Comparison of ENCODE assay signal across 30 cellular contexts in the genomic region with DNA sequence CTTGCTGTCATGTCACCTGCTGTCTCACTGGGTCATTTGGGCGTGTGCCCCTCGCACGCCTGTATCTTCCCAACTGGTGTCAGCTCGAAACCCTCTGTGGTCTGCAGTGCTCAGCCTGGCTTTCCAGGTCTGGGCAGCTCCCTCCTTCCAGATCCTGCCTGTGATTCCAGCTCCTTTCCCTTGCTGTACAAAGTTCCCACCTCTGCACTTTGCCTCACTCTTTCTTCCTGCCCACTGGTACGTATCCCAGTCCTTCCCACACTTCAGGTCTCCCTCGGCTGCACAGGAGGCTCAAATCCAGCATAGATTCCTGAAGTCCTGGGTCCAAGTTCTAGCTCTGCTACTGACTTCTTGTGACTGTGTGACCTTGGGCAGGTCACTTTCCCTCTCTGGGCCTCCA. TPM values are rescaled to one million over a fixed set of nuclear protein-coding genes. Genes with fewer than 3 reads are reported as not detected.
"Had no signal": no experiment of that assay in that cellular context is flagged by ENCODE, and none has a peak within 500 bp of the region (broad histone marks: within the 10 kb centered on the region; RNA-seq: fewer than 3 reads in every experiment).

No MANE protein-coding gene starts in this region.

- H3K36me3 Mint-ChIP-seq: memory B cell; mesothelial cell of epicardium; naive B cell; natural killer cell treated with Interleukin-12 subunit alpha and Interleukin-12 subunit beta and Interleukin-15 and Interleukin-18, amount 100 ng/mL, for 72 hours; stimulated activated effector memory CD8-positive, alpha-beta T cell treated with anti-CD3 and anti-CD28 coated beads, Interleukin-12 subunit alpha, Interleukin-12 subunit beta, amount 100 ng/mL, for 72 hours had no signal

- H3K4me2 ChIP-seq: hepatocyte had no signal

- H3K9me3 Mint-ChIP-seq: mesothelial cell of epicardium; natural killer cell treated with Interleukin-12 subunit alpha and Interleukin-12 subunit beta and Interleukin-15 and Interleukin-18, amount 100 ng/mL, for 72 hours; neural crest cell; stimulated activated effector memory CD8-positive, alpha-beta T cell treated with anti-CD3 and anti-CD28 coated beads, Interleukin-12 subunit alpha, Interleukin-12 subunit beta, amount 100 ng/mL, for 72 hours had no signal

- H3K27me3 ChIP-seq: pancreas, thyroid gland had no signal

- DNase-seq: dermis blood vessel endothelial cell; effector memory CD4-positive, alpha-beta T cell; foreskin keratinocyte; heart left ventricle; left cardiac atrium; left ventricle myocardium inferior; mucosa of descending colon; naive B cell; stimulated activated CD4-positive, alpha-beta T cell treated with anti-CD3 and anti-CD28 coated beads, Interleukin-2, amount 100 ng/mL, for 24 hours; stimulated activated CD4-positive, alpha-beta T cell treated with anti-CD3 and anti-CD28 coated beads, Interleukin-4, amount 100 ng/mL, for 24 hours; stimulated activated naive CD4-positive, alpha-beta T cell treated with Interleukin-2 at 50 U/mL for 16 hours; stomach; thyroid gland; trophoblast cell had no signal

- H3K36me3 ChIP-seq: esophagus muscularis mucosa, gastroesophageal sphincter, heart left ventricle, left ventricle myocardium inferior, neutrophil, pancreas, right atrium auricular region, stomach, thyroid gland had no signal

- H3K4me1 ChIP-seq: foreskin keratinocyte had no signal

- FAIRE-seq: endothelial cell of umbilical vein, pancreas had no signal

- H3K4me1 Mint-ChIP-seq: memory B cell, mesothelial cell of epicardium, neural crest cell had no signal

- ATAC-seq: foreskin keratinocyte; gastroesophageal sphincter; heart left ventricle; left cardiac atrium; mucosa of descending colon; natural killer cell treated with Interleukin-12 subunit alpha and Interleukin-12 subunit beta and Interleukin-15 and Interleukin-18, amount 100 ng/mL, for 72 hours; pancreas; sciatic nerve; stimulated activated effector memory CD8-positive, alpha-beta T cell treated with anti-CD3 and anti-CD28 coated beads, Interleukin-12 subunit alpha, Interleukin-12 subunit beta, amount 100 ng/mL, for 72 hours had no signal

- H3K4me3 ChIP-seq: coronary artery, esophagus muscularis mucosa, gastroesophageal sphincter, heart left ventricle, hepatocyte, left ventricle myocardium inferior, lung, mucosa of descending colon, pancreas, right atrium auricular region, stomach, thyroid gland had no signal

- H3K27ac Mint-ChIP-seq: memory B cell; mesothelial cell of epicardium; naive B cell; natural killer cell treated with Interleukin-12 subunit alpha and Interleukin-12 subunit beta and Interleukin-15 and Interleukin-18, amount 100 ng/mL, for 72 hours; progenitor cell of endocrine pancreas; stimulated activated effector memory CD8-positive, alpha-beta T cell treated with anti-CD3 and anti-CD28 coated beads, Interleukin-12 subunit alpha, Interleukin-12 subunit beta, amount 100 ng/mL, for 72 hours had no signal

- H3K4me3 Mint-ChIP-seq: memory B cell; mesothelial cell of epicardium; naive B cell; natural killer cell treated with Interleukin-12 subunit alpha and Interleukin-12 subunit beta and Interleukin-15 and Interleukin-18, amount 100 ng/mL, for 72 hours; neural crest cell; stimulated activated effector memory CD8-positive, alpha-beta T cell treated with anti-CD3 and anti-CD28 coated beads, Interleukin-12 subunit alpha, Interleukin-12 subunit beta, amount 100 ng/mL, for 72 hours had no signal

- H3K9me3 ChIP-seq: esophagus muscularis mucosa, gastroesophageal sphincter, heart left ventricle, left ventricle myocardium inferior, mucosa of descending colon, neutrophil, pancreas, right atrium auricular region, stomach, thyroid gland had no signal

- H3K27ac ChIP-seq: coronary artery, esophagus muscularis mucosa, foreskin keratinocyte, gastroesophageal sphincter, heart left ventricle, hepatocyte, left ventricle myocardium inferior, neutrophil, pancreas, right atrium auricular region, stomach, thyroid gland had no signal

RNA-seq across cellular contexts. Expression of a gene that starts 2.1 kb away (rescaled TPM):
- total RNA-seq: dermis blood vessel endothelial cell; natural killer cell treated with Interleukin-12 subunit alpha and Interleukin-12 subunit beta and Interleukin-15 and Interleukin-18, amount 100 ng/mL, for 72 hours had no signal
- polyA plus RNA-seq: foreskin keratinocyte had no signal
